11 cellular contexts compared by ENCODE assay signal in genomic region chr17:15501282-15501681, GRCh38.
"Had no signal": no experiment of that assay in that cellular context is flagged by ENCODE, and none has a peak within 500 bp of the region (broad histone marks: within the 10 kb centered on the region; RNA-seq: fewer than 3 reads in every experiment).

No MANE protein-coding gene starts in this region.

- H3K27me3 ChIP-seq: right atrium auricular region had no signal

- ATAC-seq: activated T-helper 17 cell treated with anti-CD3 and anti-CD28 coated beads, Interleukin-2, amount 50 U/mL, for 72 hours had no signal

- DNase-seq: activated CD4-positive, alpha-beta T cell treated with anti-CD3 and anti-CD28 coated beads, Interleukin-2, amount 10 ng/mL, durations not matched to agents 7 days and 5 days; activated CD4-positive, CD25-positive, alpha-beta regulatory T cell; activated naive CD4-positive, alpha-beta T cell treated with anti-CD3 and anti-CD28 coated beads, Interleukin-2, amount 10 ng/mL, durations not matched to agents 7 days and 5 days; activated T-cell treated with anti-CD3 and anti-CD28 coated beads for 4 hours; caudate nucleus; effector memory CD4-positive, alpha-beta T cell; posterior cingulate gyrus; trophoblast cell had no signal

- H3K4me3 ChIP-seq: right atrium auricular region, smooth muscle cell had no signal

- H3K36me3 ChIP-seq: right atrium auricular region had no signal

- H3K9me3 ChIP-seq: right atrium auricular region had no signal
